ENCODE assay signal across 1 cellular context in the genomic region with DNA sequence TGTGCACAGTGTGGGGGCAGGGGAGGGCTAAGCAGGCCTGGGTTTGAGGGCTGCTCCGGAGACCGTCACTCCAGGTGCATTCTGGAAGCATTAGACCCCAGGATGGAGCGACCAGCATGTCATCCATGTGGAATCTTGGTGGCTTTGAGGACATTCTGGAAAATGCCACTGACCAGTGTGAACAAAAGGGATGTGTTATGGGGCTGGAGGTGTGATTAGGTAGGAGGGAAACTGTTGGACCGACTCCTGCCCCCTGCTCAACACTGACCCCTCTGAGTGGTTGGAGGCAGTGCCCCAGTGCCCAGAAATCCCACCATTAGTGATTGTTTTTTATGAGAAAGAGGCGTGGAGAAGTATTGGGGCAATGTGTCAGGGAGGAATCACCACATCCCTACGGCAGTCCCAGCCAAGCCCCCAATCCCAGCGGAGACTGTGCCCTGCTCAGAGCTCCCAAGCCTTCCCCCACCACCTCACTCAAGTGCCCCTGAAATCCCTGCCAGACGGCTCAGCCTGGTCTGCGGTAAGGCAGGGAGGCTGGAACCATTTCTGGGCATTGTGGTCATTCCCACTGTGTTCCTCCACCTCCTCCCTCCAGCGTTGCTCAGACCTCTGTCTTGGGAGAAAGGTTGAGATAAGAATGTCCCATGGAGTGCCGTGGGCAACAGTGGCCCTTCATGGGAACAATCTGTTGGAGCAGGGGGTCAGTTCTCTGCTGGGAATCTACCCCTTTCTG.
TF ChIP-seq lines count a peak whose summit lies in the region.

No MANE protein-coding gene starts in this region.

TF ChIP-seq in HepG2, 621 proteins besides CTCF, POLR2A, EP300 and RAD21 (continued from another document and continues in another):
- TF ChIP-seq, protein P1, sequence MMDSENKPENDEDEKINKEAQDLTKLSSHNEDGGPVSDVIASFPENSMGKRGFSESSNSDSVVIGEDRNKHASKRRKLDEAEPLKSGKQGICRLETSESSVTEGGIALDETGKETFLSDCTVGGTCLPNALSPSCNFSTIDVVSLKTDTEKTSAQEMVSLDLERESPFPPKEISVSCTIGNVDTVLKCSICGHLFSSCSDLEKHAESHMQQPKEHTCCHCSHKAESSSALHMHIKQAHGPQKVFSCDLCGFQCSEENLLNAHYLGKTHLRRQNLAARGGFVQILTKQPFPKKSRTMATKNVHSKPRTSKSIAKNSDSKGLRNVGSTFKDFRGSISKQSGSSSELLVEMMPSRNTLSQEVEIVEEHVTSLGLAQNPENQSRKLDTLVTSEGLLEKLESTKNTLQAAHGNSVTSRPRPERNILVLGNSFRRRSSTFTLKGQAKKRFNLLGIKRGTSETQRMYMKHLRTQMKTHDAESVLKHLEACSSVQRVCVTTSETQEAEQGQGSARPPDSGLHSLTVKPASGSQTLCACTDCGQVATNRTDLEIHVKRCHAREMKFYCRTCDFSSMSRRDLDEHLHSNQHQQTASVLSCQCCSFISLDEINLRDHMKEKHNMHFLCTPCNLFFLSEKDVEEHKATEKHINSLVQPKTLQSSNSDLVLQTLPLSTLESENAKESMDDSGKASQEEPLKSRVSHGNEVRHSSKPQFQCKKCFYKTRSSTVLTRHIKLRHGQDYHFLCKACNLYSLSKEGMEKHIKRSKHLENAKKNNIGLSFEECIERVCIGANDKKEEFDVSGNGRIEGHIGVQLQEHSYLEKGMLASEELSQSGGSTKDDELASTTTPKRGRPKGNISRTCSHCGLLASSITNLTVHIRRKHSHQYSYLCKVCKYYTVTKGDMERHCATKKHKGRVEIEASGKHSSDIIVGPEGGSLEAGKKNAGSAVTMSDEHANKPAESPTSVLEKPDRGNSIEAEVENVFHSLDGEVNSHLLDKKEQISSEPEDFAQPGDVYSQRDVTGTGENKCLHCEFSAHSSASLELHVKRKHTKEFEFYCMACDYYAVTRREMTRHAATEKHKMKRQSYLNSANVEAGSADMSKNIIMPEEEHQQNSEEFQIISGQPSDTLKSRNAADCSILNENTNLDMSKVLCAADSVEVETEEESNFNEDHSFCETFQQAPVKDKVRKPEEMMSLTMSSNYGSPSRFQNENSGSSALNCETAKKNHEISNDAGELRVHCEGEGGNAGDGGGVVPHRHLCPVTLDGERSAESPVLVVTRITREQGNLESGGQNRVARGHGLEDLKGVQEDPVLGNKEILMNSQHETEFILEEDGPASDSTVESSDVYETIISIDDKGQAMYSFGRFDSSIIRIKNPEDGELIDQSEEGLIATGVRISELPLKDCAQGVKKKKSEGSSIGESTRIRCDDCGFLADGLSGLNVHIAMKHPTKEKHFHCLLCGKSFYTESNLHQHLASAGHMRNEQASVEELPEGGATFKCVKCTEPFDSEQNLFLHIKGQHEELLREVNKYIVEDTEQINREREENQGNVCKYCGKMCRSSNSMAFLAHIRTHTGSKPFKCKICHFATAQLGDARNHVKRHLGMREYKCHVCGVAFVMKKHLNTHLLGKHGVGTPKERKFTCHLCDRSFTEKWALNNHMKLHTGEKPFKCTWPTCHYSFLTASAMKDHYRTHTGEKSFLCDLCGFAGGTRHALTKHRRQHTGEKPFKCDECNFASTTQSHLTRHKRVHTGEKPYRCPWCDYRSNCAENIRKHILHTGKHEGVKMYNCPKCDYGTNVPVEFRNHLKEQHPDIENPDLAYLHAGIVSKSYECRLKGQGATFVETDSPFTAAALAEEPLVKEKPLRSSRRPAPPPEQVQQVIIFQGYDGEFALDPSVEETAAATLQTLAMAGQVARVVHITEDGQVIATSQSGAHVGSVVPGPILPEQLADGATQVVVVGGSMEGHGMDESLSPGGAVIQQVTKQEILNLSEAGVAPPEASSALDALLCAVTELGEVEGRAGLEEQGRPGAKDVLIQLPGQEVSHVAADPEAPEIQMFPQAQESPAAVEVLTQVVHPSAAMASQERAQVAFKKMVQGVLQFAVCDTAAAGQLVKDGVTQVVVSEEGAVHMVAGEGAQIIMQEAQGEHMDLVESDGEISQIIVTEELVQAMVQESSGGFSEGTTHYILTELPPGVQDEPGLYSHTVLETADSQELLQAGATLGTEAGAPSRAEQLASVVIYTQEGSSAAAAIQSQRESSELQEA (CRISPR knock-in tag; IDR thresholded peaks at IDR 0.05; ENCODE audit: not compliant biosample characterization) = no peak
- TF ChIP-seq ZNF749 (CRISPR knock-in tag; IDR thresholded peaks at IDR 0.05; ENCODE audit: borderline replicate concordance) = 0 out of 2 replicates have a peak, but pooled peaks have one; percentile 19
- TF ChIP-seq ZNF510 (CRISPR knock-in tag; IDR thresholded peaks at IDR 0.05; ENCODE audit: low read depth) = no peak
- TF ChIP-seq DR1 (CRISPR knock-in tag; IDR thresholded peaks at IDR 0.05) = no peak
- TF ChIP-seq, protein P2, sequence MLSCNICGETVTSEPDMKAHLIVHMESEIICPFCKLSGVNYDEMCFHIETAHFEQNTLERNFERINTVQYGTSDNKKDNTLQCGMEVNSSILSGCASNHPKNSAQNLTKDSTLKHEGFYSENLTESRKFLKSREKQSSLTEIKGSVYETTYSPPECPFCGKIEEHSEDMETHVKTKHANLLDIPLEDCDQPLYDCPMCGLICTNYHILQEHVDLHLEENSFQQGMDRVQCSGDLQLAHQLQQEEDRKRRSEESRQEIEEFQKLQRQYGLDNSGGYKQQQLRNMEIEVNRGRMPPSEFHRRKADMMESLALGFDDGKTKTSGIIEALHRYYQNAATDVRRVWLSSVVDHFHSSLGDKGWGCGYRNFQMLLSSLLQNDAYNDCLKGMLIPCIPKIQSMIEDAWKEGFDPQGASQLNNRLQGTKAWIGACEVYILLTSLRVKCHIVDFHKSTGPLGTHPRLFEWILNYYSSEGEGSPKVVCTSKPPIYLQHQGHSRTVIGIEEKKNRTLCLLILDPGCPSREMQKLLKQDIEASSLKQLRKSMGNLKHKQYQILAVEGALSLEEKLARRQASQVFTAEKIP (CRISPR knock-in tag; IDR thresholded peaks at IDR 0.05; ENCODE audit: borderline replicate concordance) = no peak
- TF ChIP-seq, protein P3, sequence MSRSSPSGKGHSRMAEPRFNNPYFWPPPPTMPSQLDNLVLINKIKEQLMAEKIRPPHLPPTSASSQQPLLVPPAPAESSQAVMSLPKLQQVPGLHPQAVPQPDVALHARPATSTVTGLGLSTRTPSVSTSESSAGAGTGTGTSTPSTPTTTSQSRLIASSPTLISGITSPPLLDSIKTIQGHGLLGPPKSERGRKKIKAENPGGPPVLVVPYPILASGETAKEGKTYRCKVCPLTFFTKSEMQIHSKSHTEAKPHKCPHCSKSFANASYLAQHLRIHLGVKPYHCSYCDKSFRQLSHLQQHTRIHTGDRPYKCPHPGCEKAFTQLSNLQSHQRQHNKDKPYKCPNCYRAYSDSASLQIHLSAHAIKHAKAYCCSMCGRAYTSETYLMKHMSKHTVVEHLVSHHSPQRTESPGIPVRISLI (CRISPR knock-in tag; IDR thresholded peaks at IDR 0.05; ENCODE audit: borderline replicate concordance) = no peak
- TF ChIP-seq ZBTB42 (CRISPR knock-in tag; IDR thresholded peaks at IDR 0.05) = no peak
- TF ChIP-seq CEBPG (CRISPR knock-in tag; IDR thresholded peaks at IDR 0.05) = no peak; the same call in 1 of the 2 replicates
- TF ChIP-seq, protein P4, sequence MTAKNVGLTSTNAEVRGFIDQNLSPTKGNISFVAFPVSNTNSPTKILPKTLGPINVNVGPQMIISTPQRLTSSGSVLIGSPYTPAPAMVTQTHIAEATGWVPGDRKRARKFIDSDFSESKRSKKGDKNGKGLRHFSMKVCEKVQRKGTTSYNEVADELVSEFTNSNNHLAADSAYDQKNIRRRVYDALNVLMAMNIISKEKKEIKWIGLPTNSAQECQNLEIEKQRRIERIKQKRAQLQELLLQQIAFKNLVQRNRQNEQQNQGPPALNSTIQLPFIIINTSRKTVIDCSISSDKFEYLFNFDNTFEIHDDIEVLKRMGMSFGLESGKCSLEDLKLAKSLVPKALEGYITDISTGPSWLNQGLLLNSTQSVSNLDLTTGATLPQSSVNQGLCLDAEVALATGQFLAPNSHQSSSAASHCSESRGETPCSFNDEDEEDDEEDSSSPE (CRISPR knock-in tag; IDR thresholded peaks at IDR 0.05) = no peak; the same call in 1 of the 2 replicates
- TF ChIP-seq, protein P5, sequence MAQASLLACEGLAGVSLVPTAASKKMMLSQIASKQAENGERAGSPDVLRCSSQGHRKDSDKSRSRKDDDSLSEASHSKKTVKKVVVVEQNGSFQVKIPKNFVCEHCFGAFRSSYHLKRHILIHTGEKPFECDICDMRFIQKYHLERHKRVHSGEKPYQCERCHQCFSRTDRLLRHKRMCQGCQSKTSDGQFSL (CRISPR knock-in tag; IDR thresholded peaks at IDR 0.05) = no peak; the same call in 1 of the 2 replicates
- TF ChIP-seq HNF4A (CRISPR knock-in tag; IDR thresholded peaks at IDR 0.05) = no peak
- no peak for TF ChIP-seq MAZ (IDR thresholded peaks at IDR 0.05; ENCODE audit: borderline replicate concordance, low read depth, low read length)
- peak; percentile 32 for TF ChIP-seq MAZ (CRISPR knock-in tag; IDR thresholded peaks at IDR 0.05; ENCODE audit: low read depth)
- TF ChIP-seq ZSCAN29 (CRISPR knock-in tag; conservative IDR thresholded peaks at IDR 0.05) = no peak
- no peak for TF ChIP-seq GATA4 (IDR thresholded peaks at IDR 0.05; ENCODE audit: borderline replicate concordance, low read depth)
- TF ChIP-seq ZNF121 (CRISPR knock-in tag; IDR thresholded peaks at IDR 0.05) = no peak
- TF ChIP-seq CREM (IDR thresholded peaks at IDR 0.05) = no peak
- no peak for TF ChIP-seq CREM (CRISPR knock-in tag; IDR thresholded peaks at IDR 0.05)
- TF ChIP-seq, protein P6, sequence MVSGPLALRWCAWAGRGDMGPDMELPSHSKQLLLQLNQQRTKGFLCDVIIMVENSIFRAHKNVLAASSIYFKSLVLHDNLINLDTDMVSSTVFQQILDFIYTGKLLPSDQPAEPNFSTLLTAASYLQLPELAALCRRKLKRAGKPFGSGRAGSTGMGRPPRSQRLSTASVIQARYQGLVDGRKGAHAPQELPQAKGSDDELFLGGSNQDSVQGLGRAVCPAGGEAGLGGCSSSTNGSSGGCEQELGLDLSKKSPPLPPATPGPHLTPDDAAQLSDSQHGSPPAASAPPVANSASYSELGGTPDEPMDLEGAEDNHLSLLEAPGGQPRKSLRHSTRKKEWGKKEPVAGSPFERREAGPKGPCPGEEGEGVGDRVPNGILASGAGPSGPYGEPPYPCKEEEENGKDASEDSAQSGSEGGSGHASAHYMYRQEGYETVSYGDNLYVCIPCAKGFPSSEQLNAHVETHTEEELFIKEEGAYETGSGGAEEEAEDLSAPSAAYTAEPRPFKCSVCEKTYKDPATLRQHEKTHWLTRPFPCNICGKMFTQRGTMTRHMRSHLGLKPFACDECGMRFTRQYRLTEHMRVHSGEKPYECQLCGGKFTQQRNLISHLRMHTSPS (CRISPR knock-in tag; IDR thresholded peaks at IDR 0.05; ENCODE audit: low read depth) = no peak
- no peak for TF ChIP-seq NFE2 (CRISPR knock-in tag; IDR thresholded peaks at IDR 0.05)
- no peak for TF ChIP-seq ZEB1 (IDR thresholded peaks at IDR 0.05; ENCODE audit: insufficient replicate concordance, low read depth)
- TF ChIP-seq, protein P7, sequence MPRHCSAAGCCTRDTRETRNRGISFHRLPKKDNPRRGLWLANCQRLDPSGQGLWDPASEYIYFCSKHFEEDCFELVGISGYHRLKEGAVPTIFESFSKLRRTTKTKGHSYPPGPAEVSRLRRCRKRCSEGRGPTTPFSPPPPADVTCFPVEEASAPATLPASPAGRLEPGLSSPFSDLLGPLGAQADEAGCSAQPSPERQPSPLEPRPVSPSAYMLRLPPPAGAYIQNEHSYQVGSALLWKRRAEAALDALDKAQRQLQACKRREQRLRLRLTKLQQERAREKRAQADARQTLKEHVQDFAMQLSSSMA (CRISPR knock-in tag; IDR thresholded peaks at IDR 0.05) = no peak
- TF ChIP-seq ZNF598 (CRISPR knock-in tag; IDR thresholded peaks at IDR 0.05; ENCODE audit: borderline replicate concordance) = peak; percentile 40; the same call in 1 of the 2 replicates
- 0 out of 2 replicates have a peak, but pooled peaks have one; percentile 28 for TF ChIP-seq KAT7 (CRISPR knock-in tag; IDR thresholded peaks at IDR 0.05; ENCODE audit: borderline replicate concordance)
- no peak; the same call in 1 of the 2 replicates for TF ChIP-seq ZMYM4 (CRISPR knock-in tag; IDR thresholded peaks at IDR 0.05)
- peak; percentile 97 for TF ChIP-seq SSRP1 (CRISPR knock-in tag; IDR thresholded peaks at IDR 0.05)
- no peak for TF ChIP-seq KLF9 (CRISPR knock-in tag; IDR thresholded peaks at IDR 0.05; ENCODE audit: low read depth)
- TF ChIP-seq ZNF530 (CRISPR knock-in tag; IDR thresholded peaks at IDR 0.05; ENCODE audit: low read depth) = no peak
- TF ChIP-seq SYNCRIP (IDR thresholded peaks at IDR 0.05; ENCODE audit: insufficient read depth, low read depth, low read length) = no peak
- TF ChIP-seq CEBPB (IDR thresholded peaks at IDR 0.05; ENCODE audit: borderline replicate concordance, low read depth, low read length) = no peak
- TF ChIP-seq ETV5 (CRISPR knock-in tag; IDR thresholded peaks at IDR 0.05; ENCODE audit: borderline replicate concordance) = no peak
- TF ChIP-seq NFE2L2 (IDR thresholded peaks at IDR 0.05; ENCODE audit: low read length) = no peak
- TF ChIP-seq REL (CRISPR knock-in tag; conservative IDR thresholded peaks at IDR 0.05) = no peak
- TF ChIP-seq U2AF1 (optimal IDR thresholded peaks at IDR 0.05; ENCODE audit: low read depth, low read length) = no peak
- TF ChIP-seq, protein P8, sequence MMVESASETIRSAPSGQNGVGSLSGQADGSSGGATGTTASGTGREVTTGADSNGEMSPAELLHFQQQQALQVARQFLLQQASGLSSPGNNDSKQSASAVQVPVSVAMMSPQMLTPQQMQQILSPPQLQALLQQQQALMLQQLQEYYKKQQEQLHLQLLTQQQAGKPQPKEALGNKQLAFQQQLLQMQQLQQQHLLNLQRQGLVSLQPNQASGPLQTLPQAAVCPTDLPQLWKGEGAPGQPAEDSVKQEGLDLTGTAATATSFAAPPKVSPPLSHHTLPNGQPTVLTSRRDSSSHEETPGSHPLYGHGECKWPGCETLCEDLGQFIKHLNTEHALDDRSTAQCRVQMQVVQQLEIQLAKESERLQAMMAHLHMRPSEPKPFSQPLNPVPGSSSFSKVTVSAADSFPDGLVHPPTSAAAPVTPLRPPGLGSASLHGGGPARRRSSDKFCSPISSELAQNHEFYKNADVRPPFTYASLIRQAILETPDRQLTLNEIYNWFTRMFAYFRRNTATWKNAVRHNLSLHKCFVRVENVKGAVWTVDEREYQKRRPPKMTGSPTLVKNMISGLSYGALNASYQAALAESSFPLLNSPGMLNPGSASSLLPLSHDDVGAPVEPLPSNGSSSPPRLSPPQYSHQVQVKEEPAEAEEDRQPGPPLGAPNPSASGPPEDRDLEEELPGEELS (CRISPR knock-in tag; IDR thresholded peaks at IDR 0.05) = peak; percentile 59
- TF ChIP-seq XRCC5 (optimal IDR thresholded peaks at IDR 0.05; ENCODE audit: low read length) = no peak
- no peak; the same call in none of the 2 replicates for TF ChIP-seq ZNF557 (CRISPR knock-in tag; IDR thresholded peaks at IDR 0.05)
